ENCODE assay signal across 17 cellular contexts in the genomic region with DNA sequence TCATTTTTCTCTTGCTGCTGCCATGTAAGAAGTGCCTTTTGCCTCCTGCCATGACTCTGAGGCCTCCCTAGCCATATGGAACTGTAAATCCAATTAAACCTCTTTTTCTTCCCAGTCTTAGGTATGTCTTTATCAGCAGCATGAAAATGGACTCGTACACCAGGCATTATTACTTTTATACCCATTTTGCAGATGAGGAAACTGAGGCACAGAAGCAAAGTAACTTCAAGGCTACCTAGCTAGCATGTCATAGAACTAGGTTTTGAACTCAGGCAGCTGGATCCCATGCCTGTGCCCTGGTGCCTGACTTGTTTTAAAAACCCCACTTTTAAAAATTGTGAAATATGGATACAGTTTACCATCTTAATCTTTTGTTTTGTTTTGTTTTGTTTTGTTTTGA. TPM values are rescaled to one million over a fixed set of nuclear protein-coding genes. Genes with fewer than 3 reads are reported as not detected.
DNase-seq lines count a peak whose midpoint lies in the region; ATAC-seq and TF ChIP-seq lines count a peak whose summit lies in the region.
"Had no signal": no experiment of that assay in that cellular context is flagged by ENCODE, and none has a peak within 500 bp of the region (broad histone marks: within the 10 kb centered on the region; RNA-seq: fewer than 3 reads in every experiment).

No MANE protein-coding gene starts in this region.

- TF ChIP-seq POLR2A in suprapubic skin (IDR thresholded peaks at IDR 0.05) = no peak

- peak overlapping the region; percentile 83 for H3K27ac Mint-ChIP-seq in mesothelial cell of epicardium
- H3K27ac Mint-ChIP-seq: activated naive CD4-positive, alpha-beta T cell treated with anti-CD3 and anti-CD28 coated beads, Interleukin-2, amount 50 U/mL, for 24 hours; stimulated activated naive B cell treated with anti-CD40 and anti-IgM and Interleukin-4, amounts not matched to agents 10 μg/mL and 1 μg/mL and 100 μg/mL, for 72 hours had no signal

- no peak for ATAC-seq in RWPE2 (ENCODE audit: low read depth)
- ATAC-seq in GM19467 (IDR thresholded peaks at IDR 0.05; ENCODE audit: unreplicated experiment) = no peak
- ATAC-seq in GM19351 (IDR thresholded peaks at IDR 0.05; ENCODE audit: unreplicated experiment) = no peak
- ATAC-seq: stimulated activated naive B cell treated with anti-CD40 and anti-IgM and Interleukin-4, amounts not matched to agents 10 μg/mL and 1 μg/mL and 100 μg/mL, for 72 hours had no signal

- DNase-seq in RWPE2 (ENCODE audit: low spot score) = no peak
- no peak for DNase-seq in colonic mucosa
- no peak for DNase-seq in mesothelial cell of epicardium (ENCODE audit: low spot score in 2 of 2, unreplicated experiment in 2 of 2)
- no peak for DNase-seq in suprapubic skin (ENCODE audit: low spot score in 2 of 2)
- DNase-seq in NCI-H1092 treated with DMSO at 0.1 percent for 48 hours (lab: John Stamatoyannopoulos, UW) = no peak
- no peak for DNase-seq in cortex of kidney (lab: John Stamatoyannopoulos, UW)
- DNase-seq: activated CD4-positive, alpha-beta T cell treated with anti-CD3 and anti-CD28 coated beads for 4 hours; DMS 273 treated with DMSO at 0.1 percent for 48 hours; NK-92 treated with Interleukin-12 subunit alpha and Interleukin-12 subunit beta, amount 100 ng/mL, for 24 hours; stimulated activated naive B cell treated with anti-CD40 and anti-IgM and Interleukin-4, amounts not matched to agents 10 μg/mL and 1 μg/mL and 100 μg/mL, for 72 hours; T1000 had no signal

- no peaks in the 10 kb centered on the region for H3K9me3 Mint-ChIP-seq in mesothelial cell of epicardium
- H3K9me3 Mint-ChIP-seq: activated naive CD4-positive, alpha-beta T cell treated with anti-CD3 and anti-CD28 coated beads, Interleukin-2, amount 50 U/mL, for 24 hours; stimulated activated naive B cell treated with anti-CD40 and anti-IgM and Interleukin-4, amounts not matched to agents 10 μg/mL and 1 μg/mL and 100 μg/mL, for 72 hours had no signal

- 93% methylated on average over 1 of the region's 1 CpG for WGBS in suprapubic skin

- intact Hi-C loops in colonic mucosa (cut with DNase I) = no loop called here

- H3K4me3 ChIP-seq in RWPE2 (ENCODE audit: severe bottlenecking) (no peak overlapping the region), colonic mucosa (no peak overlapping the region), suprapubic skin (no peak overlapping the region)
- H3K4me3 ChIP-seq: BLaER1, SJSA1 had no signal

- H3K27ac ChIP-seq in RWPE2 (ENCODE audit: poor library complexity, severe bottlenecking) (peak overlapping the region; percentile 92), colonic mucosa (peak overlapping the region; percentile 89), suprapubic skin (peak overlapping the region; percentile 96)
- H3K27ac ChIP-seq: BLaER1, SJSA1 had no signal

- H3K36me3 ChIP-seq in RWPE2 (ENCODE audit: low read depth) (peaks cover 7% of the 10 kb centered on the region; the same call in 1 of the 2 replicates), colonic mucosa (no peaks in the 10 kb centered on the region), suprapubic skin (no peaks in the 10 kb centered on the region)
- H3K36me3 ChIP-seq: BLaER1, SJSA1 had no signal

- H3K9me3 ChIP-seq in RWPE2 (ENCODE audit: severe bottlenecking) (no peaks in the 10 kb centered on the region), colonic mucosa (no peaks in the 10 kb centered on the region), suprapubic skin (no peaks in the 10 kb centered on the region)
- H3K9me3 ChIP-seq: BLaER1, SJSA1 had no signal

- peak overlapping the region in 1 of 2 donors; percentile 85 for H3K9ac ChIP-seq in colonic mucosa (ENCODE audit: low read depth in 2 of 2, low read length in 2 of 2)
- H3K9ac ChIP-seq: BLaER1 had no signal

- TF ChIP-seq EP300 in suprapubic skin (IDR thresholded peaks at IDR 0.05) = no peak

- H3K27me3 ChIP-seq in RWPE2 (ENCODE audit: insufficient read depth, poor library complexity, severe bottlenecking) (no peaks in the 10 kb centered on the region), colonic mucosa (no peaks in the 10 kb centered on the region), suprapubic skin (no peaks in the 10 kb centered on the region)
- H3K27me3 ChIP-seq: BLaER1, SJSA1 had no signal

- H3K4me1 ChIP-seq in RWPE2 (ENCODE audit: insufficient read depth, poor library complexity, severe bottlenecking) = peaks cover 60% of the 10 kb centered on the region
- peaks cover 13% of the 10 kb centered on the region for H3K4me1 ChIP-seq in colonic mucosa
- peaks cover 70% of the 10 kb centered on the region for H3K4me1 ChIP-seq in suprapubic skin
- H3K4me1 ChIP-seq: SJSA1 had no signal

- H3K36me3 Mint-ChIP-seq in mesothelial cell of epicardium = no peaks in the 10 kb centered on the region
- H3K36me3 Mint-ChIP-seq: activated naive CD4-positive, alpha-beta T cell treated with anti-CD3 and anti-CD28 coated beads, Interleukin-2, amount 50 U/mL, for 24 hours; stimulated activated naive B cell treated with anti-CD40 and anti-IgM and Interleukin-4, amounts not matched to agents 10 μg/mL and 1 μg/mL and 100 μg/mL, for 72 hours had no signal

- peaks cover 29% of the 10 kb centered on the region for H3K4me1 Mint-ChIP-seq in mesothelial cell of epicardium
- H3K4me1 Mint-ChIP-seq: activated naive CD4-positive, alpha-beta T cell treated with anti-CD3 and anti-CD28 coated beads, Interleukin-2, amount 50 U/mL, for 24 hours had no signal

- no peak for TF ChIP-seq CTCF in RWPE2 (IDR thresholded peaks at IDR 0.05; ENCODE audit: poor library complexity, severe bottlenecking)
- TF ChIP-seq CTCF in colonic mucosa (IDR thresholded peaks at IDR 0.05) = no peak
- TF ChIP-seq CTCF in mesothelial cell of epicardium (IDR thresholded peaks at IDR 0.05; ENCODE audit: unreplicated experiment) = no peak
- TF ChIP-seq CTCF in suprapubic skin (IDR thresholded peaks at IDR 0.05) = no peak

- H3K4me3 Mint-ChIP-seq in mesothelial cell of epicardium = no peak overlapping the region
- H3K4me3 Mint-ChIP-seq: activated naive CD4-positive, alpha-beta T cell treated with anti-CD3 and anti-CD28 coated beads, Interleukin-2, amount 50 U/mL, for 24 hours; stimulated activated naive B cell treated with anti-CD40 and anti-IgM and Interleukin-4, amounts not matched to agents 10 μg/mL and 1 μg/mL and 100 μg/mL, for 72 hours had no signal

- no peaks in the 10 kb centered on the region for H3K27me3 Mint-ChIP-seq in mesothelial cell of epicardium (ENCODE audit: low read depth)

RNA-seq across cellular contexts. Expression of a gene that starts 25.8 kb away (rescaled TPM):
- 10 to 100 TPM; 82.5 to 94.3 TPM for total RNA-seq in colonic mucosa
- total RNA-seq in mesothelial cell of epicardium = 21.8 to 22.4 TPM (median 22.0 TPM) in 3 replicates
- total RNA-seq in suprapubic skin = 100 to 1,000 TPM in 2 of 4 donors, 10 to 100 TPM in 2; 74.4 to 116 (median 97.0) TPM

RNA-seq across cellular contexts. Expression of a gene that starts 31.8 kb away (rescaled TPM):
- not detected for total RNA-seq in colonic mucosa
- total RNA-seq in mesothelial cell of epicardium = not detected in 3 replicates
- 1 to 10 TPM in 3 of 4 donors, not detected in 1; 1.6 to 4.7 (median 4.7) TPM for total RNA-seq in suprapubic skin
- total RNA-seq: sciatic nerve had no signal
